ENCODE assay signal across 8 cellular contexts in the genomic region with DNA sequence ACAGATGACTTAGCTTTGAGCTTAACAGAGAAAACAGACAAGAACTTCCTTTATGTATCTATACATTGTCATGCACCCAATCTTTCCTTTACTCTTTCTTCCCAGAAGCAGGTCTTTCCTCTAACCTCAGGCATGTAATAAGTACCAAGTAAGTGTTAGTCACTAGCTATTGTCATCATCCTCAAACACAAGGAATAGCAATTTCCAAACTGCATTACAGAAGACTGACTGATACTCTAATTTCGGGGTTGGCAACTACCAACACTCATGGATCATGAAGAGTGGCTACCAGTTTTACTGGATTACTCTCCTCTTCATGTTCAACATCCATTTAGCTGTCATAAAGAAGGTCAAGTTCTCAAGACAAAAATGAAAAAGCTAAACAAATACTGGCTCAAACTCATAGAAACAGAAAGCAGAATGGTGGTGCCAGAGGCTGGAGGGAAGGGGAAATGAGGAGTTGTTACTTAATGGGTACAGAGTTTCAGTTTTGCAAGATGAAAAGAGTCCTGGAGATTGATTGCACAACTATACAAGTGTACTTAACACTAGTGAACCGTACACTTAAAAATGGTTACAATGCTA.
DNase-seq lines count a peak whose midpoint lies in the region; ATAC-seq, FAIRE-seq and TF ChIP-seq lines count a peak whose summit lies in the region.

No MANE protein-coding gene starts in this region.

- H3K27me3 ChIP-seq in tibial nerve: no peaks in the 10 kb centered on the region

- peak overlapping the region in 3 of 4 donors; percentile 62 to 93 (median 82) for H3K27ac ChIP-seq in tibial nerve

- no peaks in the 10 kb centered on the region for H3K9me3 ChIP-seq in tibial nerve

- no peaks in the 10 kb centered on the region for H3K36me3 Mint-ChIP-seq in activated T-cell treated with anti-CD3 and anti-CD28 coated beads, Interleukin-2, amount 50 U/mL, for 72 hours (ENCODE audit: insufficient read depth in 2 of 2)
- no peaks in the 10 kb centered on the region for H3K36me3 Mint-ChIP-seq in chondrocyte (ENCODE audit: low read depth)

- H3K4me1 Mint-ChIP-seq in activated T-cell treated with anti-CD3 and anti-CD28 coated beads, Interleukin-2, amount 50 U/mL, for 72 hours (ENCODE audit: low read depth): peaks cover 86% of the 10 kb centered on the region
- H3K4me1 Mint-ChIP-seq in chondrocyte (ENCODE audit: low read depth): peaks cover 49% of the 10 kb centered on the region

- no peaks in the 10 kb centered on the region for H3K27me3 Mint-ChIP-seq in activated T-cell treated with anti-CD3 and anti-CD28 coated beads, Interleukin-2, amount 50 U/mL, for 72 hours (ENCODE audit: low read depth)
- H3K27me3 Mint-ChIP-seq in chondrocyte (ENCODE audit: low read depth): no peaks in the 10 kb centered on the region

- WGBS in tibial nerve, 2 donors: 38 to 48% methylated on average over 2 of the region's 2 CpGs

- H3K9me3 Mint-ChIP-seq in activated T-cell treated with anti-CD3 and anti-CD28 coated beads, Interleukin-2, amount 50 U/mL, for 72 hours: no peaks in the 10 kb centered on the region
- no peaks in the 10 kb centered on the region for H3K9me3 Mint-ChIP-seq in chondrocyte (ENCODE audit: low read depth)

- peak in 1 of 2 donors; percentile 69 for TF ChIP-seq EP300 in tibial nerve (IDR thresholded peaks at IDR 0.05)

- H3K4me3 ChIP-seq in tibial nerve: no peak overlapping the region

- H3K4me1 ChIP-seq in tibial nerve: peaks cover 0 to 91% (median 66%) of the 10 kb centered on the region in 4 donors

- TF ChIP-seq CTCF in tibial nerve (IDR thresholded peaks at IDR 0.05) (no peak), chondrocyte (IDR thresholded peaks at IDR 0.05) (no peak)

- ATAC-seq in activated T-cell treated with anti-CD3 and anti-CD28 coated beads, Interleukin-2, amount 50 U/mL, for 72 hours (replicated peaks in 1 of 2): peak; percentile 85 to 87
- no peak for ATAC-seq in HG03025 (IDR thresholded peaks at IDR 0.05; ENCODE audit: low FRiP score, unreplicated experiment)

- H3K36me3 ChIP-seq in tibial nerve: no peaks in the 10 kb centered on the region

- no peak for TF ChIP-seq POLR2A in tibial nerve (IDR thresholded peaks at IDR 0.05)

- FAIRE-seq in HTR-8/SVneo (lab: Jason Lieb, UNC): peak; percentile 89

- peak; percentile 13 for DNase-seq in stimulated activated CD4-positive, alpha-beta T cell treated with anti-CD3 and anti-CD28 coated beads, Interleukin-15, amount 100 ng/mL, for 24 hours
- DNase-seq in stimulated activated CD4-positive, alpha-beta T cell treated with anti-CD3 and anti-CD28 coated beads, Interleukin-2, amount 100 ng/mL, for 48 hours: no peak
- DNase-seq in HTR-8/SVneo (ENCODE audit: insufficient read length, low spot score) (peak; percentile 18), iris pigment epithelial cell (ENCODE audit: low read depth) (peak; percentile 77), tibial nerve (ENCODE audit: low spot score in 2 of 2) (no peak), chondrocyte (ENCODE audit: low spot score) (no peak)
- peak; percentile 19 to 25 for DNase-seq in activated T-cell treated with anti-CD3 and anti-CD28 coated beads, Interleukin-2, amount 50 U/mL, for 72 hours

- H3K4me3 Mint-ChIP-seq in activated T-cell treated with anti-CD3 and anti-CD28 coated beads, Interleukin-2, amount 50 U/mL, for 72 hours: peak overlapping the region; percentile 57 to 65
- no peak overlapping the region for H3K4me3 Mint-ChIP-seq in chondrocyte (ENCODE audit: unreplicated experiment)

- peak overlapping the region; percentile 51 for H3K27ac Mint-ChIP-seq in activated T-cell treated with anti-CD3 and anti-CD28 coated beads, Interleukin-2, amount 50 U/mL, for 72 hours
- H3K27ac Mint-ChIP-seq in chondrocyte (ENCODE audit: unreplicated experiment): no peak overlapping the region

Comparison
In these comparisons a context has a peak if more than half of its experiments do, and no peak if none do; other contexts are left out.
1. DNase-seq: peak in stimulated activated CD4-positive, alpha-beta T cell treated with anti-CD3 and anti-CD28 coated beads, Interleukin-15, amount 100 ng/mL, for 24 hours (single experiment), HTR-8/SVneo (single experiment), activated T-cell treated with anti-CD3 and anti-CD28 coated beads, Interleukin-2, amount 50 U/mL, for 72 hours (2 of 2) and iris pigment epithelial cell (single experiment); none in stimulated activated CD4-positive, alpha-beta T cell treated with anti-CD3 and anti-CD28 coated beads, Interleukin-2, amount 100 ng/mL, for 48 hours (0 of 2), tibial nerve (0 of 2) and chondrocyte (single experiment).